In the genomic region with DNA sequence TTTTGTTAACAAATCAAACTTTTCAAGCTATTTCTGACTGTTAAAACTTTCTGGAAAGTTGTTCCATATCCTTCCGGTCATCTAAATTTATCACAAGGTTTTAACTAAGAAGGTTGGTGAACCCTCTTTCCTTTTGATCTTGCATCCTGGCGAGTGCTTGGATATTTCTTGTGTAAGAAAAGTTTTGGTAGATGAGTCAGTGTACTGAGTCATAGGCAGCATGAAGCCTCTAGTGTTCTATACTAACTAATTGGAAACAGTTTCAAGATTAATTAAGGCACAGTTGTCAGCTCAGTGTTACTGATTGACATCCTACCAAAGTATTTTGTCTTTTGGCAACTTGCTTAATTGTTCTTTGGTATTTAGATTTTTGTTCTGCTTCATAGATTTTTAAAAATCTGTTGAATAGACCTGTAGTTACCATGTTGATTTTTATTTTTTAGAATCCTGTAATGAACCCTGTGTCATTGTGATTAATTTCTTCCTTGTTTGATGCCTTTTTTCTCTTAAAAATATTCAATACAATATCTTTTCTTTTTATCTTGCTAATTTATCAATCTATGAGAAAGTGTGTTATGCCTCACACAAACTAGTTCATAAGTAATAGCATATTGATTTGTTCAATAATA, we compare ENCODE assay signal across 12 cellular contexts. TPM values are rescaled to one million over a fixed set of nuclear protein-coding genes. Genes with fewer than 3 reads are reported as not detected.
DNase-seq lines count a peak whose midpoint lies in the region; FAIRE-seq and TF ChIP-seq lines count a peak whose summit lies in the region.
"Had no signal": no experiment of that assay in that cellular context is flagged by ENCODE, and none has a peak within 500 bp of the region (broad histone marks: within the 10 kb centered on the region; RNA-seq: fewer than 3 reads in every experiment).

No MANE protein-coding gene starts in this region.

- peak overlapping the region; percentile 40 for H3K4me2 ChIP-seq in osteoblast (ENCODE audit: insufficient read depth, low read length)

- H3K27ac ChIP-seq in osteoblast (ENCODE audit: low read depth, low read length): no peak overlapping the region
- H3K27ac ChIP-seq: sigmoid colon, VCaP had no signal

- TF ChIP-seq CTCF in osteoblast (IDR thresholded peaks at IDR 0.05; ENCODE audit: extremely low read depth, low read depth, low read length) (no peak), D721Med (IDR thresholded peaks at IDR 0.05; ENCODE audit: insufficient read depth, missing control alignments) (no peak)

- no peaks in the 10 kb centered on the region for H4K20me1 ChIP-seq in osteoblast (ENCODE audit: insufficient read depth, low read length)

- intact Hi-C loops in posterior vena cava (cut with DNase I): no loop called here

- peaks cover 13% of the 10 kb centered on the region for H3K4me1 ChIP-seq in osteoblast (ENCODE audit: insufficient read depth, low read length)
- H3K4me1 ChIP-seq: sigmoid colon had no signal

- H3K79me2 ChIP-seq in osteoblast (ENCODE audit: insufficient read depth, low read length): peaks cover 2% of the 10 kb centered on the region

- no peaks in the 10 kb centered on the region for H3K9me3 ChIP-seq in osteoblast (ENCODE audit: low read depth, low read length)
- H3K9me3 ChIP-seq: sigmoid colon had no signal

- H3K27me3 ChIP-seq in osteoblast (ENCODE audit: insufficient read depth, low read length): no peaks in the 10 kb centered on the region
- H3K27me3 ChIP-seq: sigmoid colon had no signal

- FAIRE-seq in D721Med (lab: Jason Lieb, UNC): no peak

- H3K36me3 ChIP-seq in osteoblast (ENCODE audit: insufficient read depth, low read length): peaks cover 2% of the 10 kb centered on the region
- H3K36me3 ChIP-seq: sigmoid colon had no signal

- DNase-seq in GM04503 (ENCODE audit: low read depth) (peak; percentile 77), NCI-H460 (ENCODE audit: extremely low read depth, low read depth) (peak; percentile 39), epidermal melanocyte (ENCODE audit: insufficient read length, low spot score) (peak; percentile 21), osteoblast (ENCODE audit: insufficient read length, low spot score, missing footprints) (no peak), COR-L47 (lab: John Stamatoyannopoulos, UW) (no peak), posterior vena cava (ENCODE audit: low spot score) (no peak), D721Med (ENCODE audit: insufficient read length, low spot score) (no peak)
- no peak for DNase-seq in activated naive CD4-positive, alpha-beta T cell (lab: John Stamatoyannopoulos, UW)
- DNase-seq: aorta, NCI-H526 treated with DMSO at 0.1 percent for 48 hours, sigmoid colon had no signal

- no peak overlapping the region for H3K4me3 ChIP-seq in osteoblast (ENCODE audit: insufficient read depth, low read length)
- H3K4me3 ChIP-seq: sigmoid colon had no signal

- no peak overlapping the region for H2AFZ ChIP-seq in osteoblast (ENCODE audit: low read length)

RNA-seq across cellular contexts. Expression of a gene that starts 38.0 kb away (rescaled TPM):
- 20.6 and 26.8 TPM in 2 replicates for total RNA-seq in NCI-H460 (2014; rRNA removed; shearing (Covaris generic))
- polyA plus RNA-seq in NCI-H460 (2014; cell fraction: nucleus; rRNA removed): 12.1 and 13.3 TPM in 2 replicates
- total RNA-seq in osteoblast: 13.4 and 18.6 TPM in 2 replicates
- total RNA-seq in posterior vena cava: 10 to 100 TPM; 17.1 to 17.6 TPM

RNA-seq across cellular contexts. Expression of a gene that starts 38.3 kb away (rescaled TPM):
- 35.0 and 35.1 TPM in 2 replicates for total RNA-seq in NCI-H460 (2014; rRNA removed; shearing (Covaris generic))
- 17.3 and 18.9 TPM in 2 replicates for polyA plus RNA-seq in NCI-H460 (2014; cell fraction: nucleus; rRNA removed)
- total RNA-seq in osteoblast: 4.0 and 5.0 TPM in 2 replicates
- total RNA-seq in posterior vena cava: 1 to 10 TPM; 1.7 to 4.2 TPM

Comparison
In these comparisons a context has a peak if more than half of its experiments do, and no peak if none do; other contexts are left out.
1. DNase-seq: peak in GM04503 (single experiment), NCI-H460 (single experiment) and epidermal melanocyte (single experiment); none in osteoblast (single experiment), COR-L47 (single experiment), posterior vena cava (single experiment), D721Med (single experiment) and activated naive CD4-positive, alpha-beta T cell (0 of 4).